8 cellular contexts compared by ENCODE assay signal in the genomic region with DNA sequence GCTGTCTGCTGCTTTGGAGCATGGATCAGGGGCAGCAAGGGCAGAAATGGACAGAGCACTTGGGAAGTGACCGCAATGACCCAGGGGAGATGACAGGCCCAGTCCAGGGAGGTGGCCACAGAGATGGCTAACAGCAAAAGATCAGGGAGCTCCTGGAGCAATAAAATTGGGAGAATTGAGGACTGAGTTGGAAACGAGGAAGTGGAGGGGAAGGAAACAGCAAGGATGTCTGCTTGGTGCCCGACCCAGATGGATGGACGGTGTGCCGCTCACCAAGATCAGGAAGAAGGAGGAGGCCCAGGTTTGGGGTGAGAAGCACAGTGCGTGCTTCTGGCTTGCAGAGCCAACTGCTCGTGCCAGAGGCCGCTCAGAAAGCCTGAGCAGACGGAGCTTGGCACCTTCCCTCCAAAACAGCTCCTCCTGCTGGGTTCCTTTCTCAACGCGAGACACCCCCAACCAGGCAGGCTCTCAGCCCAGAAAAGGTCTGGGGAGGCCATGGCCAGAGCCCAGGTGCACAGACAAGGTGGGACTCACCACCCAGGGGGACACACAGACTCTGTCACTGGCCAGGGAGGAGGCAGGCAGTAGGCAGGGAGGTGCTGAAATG. TPM values are rescaled to one million over a fixed set of nuclear protein-coding genes. Genes with fewer than 3 reads are reported as not detected.
DNase-seq lines count a peak whose midpoint lies in the region; ATAC-seq and TF ChIP-seq lines count a peak whose summit lies in the region.

No MANE protein-coding gene starts in this region.

- no peaks in the 10 kb centered on the region for H3K9me3 ChIP-seq in lower lobe of right lung

- TF ChIP-seq CTCF in kidney epithelial cell (IDR thresholded peaks at IDR 0.05; ENCODE audit: insufficient read depth, low read length, poor library complexity, severe bottlenecking) = peak; percentile 8
- TF ChIP-seq CTCF in lower lobe of right lung (IDR thresholded peaks at IDR 0.05) = no peak

- H3K4me3 ChIP-seq in kidney epithelial cell (ENCODE audit: low read depth, low read length) = no peak overlapping the region
- no peak overlapping the region for H3K4me3 ChIP-seq in lower lobe of right lung

- ATAC-seq in GM19324 (IDR thresholded peaks at IDR 0.05; ENCODE audit: low FRiP score, unreplicated experiment) = no peak
- no peak for ATAC-seq in lower lobe of right lung

- H3K36me3 ChIP-seq in kidney epithelial cell (ENCODE audit: control insufficient read depth, insufficient read depth, low read length) = no peaks in the 10 kb centered on the region
- H3K36me3 ChIP-seq in lower lobe of right lung = no peaks in the 10 kb centered on the region

- DNase-seq in D341Med (ENCODE audit: low spot score) (peak; percentile 62), HUDEP-2 (lab: John Stamatoyannopoulos, UW; ENCODE audit: unreplicated experiment in 76 of 76) (peak in 55 of 76 experiments; percentile 4 to 68 (median 40)), astrocyte of the hippocampus (ENCODE audit: low read depth, low spot score) (peak; percentile 54), kidney epithelial cell (ENCODE audit: low read depth) (no peak), NCI-H345 treated with DMSO at 0.1 percent for 48 hours (lab: John Stamatoyannopoulos, UW; ENCODE audit: unreplicated experiment) (no peak), kidney tubule cell (ENCODE audit: low spot score) (no peak), lower lobe of right lung (no peak)

- H3K27ac ChIP-seq in lower lobe of right lung = no peak overlapping the region

- no peaks in the 10 kb centered on the region for H3K4me1 ChIP-seq in lower lobe of right lung

- H3K27me3 ChIP-seq in kidney epithelial cell (ENCODE audit: control insufficient read depth, insufficient read depth, low read length) = peaks cover 22% of the 10 kb centered on the region
- peaks cover 22% of the 10 kb centered on the region for H3K27me3 ChIP-seq in lower lobe of right lung (ENCODE audit: low read depth)

- intact Hi-C loops in lower lobe of right lung (cut with DNase I) = no loop called here

RNA-seq across cellular contexts. Expression of gene SLC34A1, which starts 1.7 kb away (rescaled TPM):
- total RNA-seq in kidney epithelial cell (not detected in 2 replicates), lower lobe of right lung (not detected)

RNA-seq across cellular contexts. Expression of gene PFN3, which starts 17.9 kb away (rescaled TPM):
- total RNA-seq in kidney epithelial cell (not detected in 2 replicates), lower lobe of right lung (not detected)

RNA-seq across cellular contexts. Expression of gene RGS14, which starts 24.8 kb away (rescaled TPM):
- 14.5 and 22.9 TPM in 2 replicates for total RNA-seq in kidney epithelial cell
- total RNA-seq in lower lobe of right lung = 16.2 TPM

RNA-seq across cellular contexts. Expression of gene F12, which starts 26.8 kb away (rescaled TPM):
- 4.0 and 5.1 TPM in 2 replicates for total RNA-seq in kidney epithelial cell
- total RNA-seq in lower lobe of right lung = 0.80 TPM

RNA-seq across cellular contexts. Expression of gene LMAN2, which starts 31.1 kb away (rescaled TPM):
- total RNA-seq in kidney epithelial cell (279 and 308 TPM in 2 replicates), lower lobe of right lung (108 TPM)

Comparison
In these comparisons a context has a peak if more than half of its experiments do, and no peak if none do; other contexts are left out.
1. DNase-seq: peak in D341Med (single experiment), HUDEP-2 (55 of 76) and astrocyte of the hippocampus (single experiment); none in kidney epithelial cell (single experiment), NCI-H345 treated with DMSO at 0.1 percent for 48 hours (single experiment), kidney tubule cell (single experiment) and lower lobe of right lung (single experiment).